ENCODE assay signal across 10 cellular contexts in genomic region chr6:259901-260508, GRCh38. TPM values are rescaled to one million over a fixed set of nuclear protein-coding genes. Genes with fewer than 3 reads are reported as not detected.
A peak's percentile ranks its signal among the peaks of the same experiment; 100 is the strongest.
DNase-seq lines count a peak whose midpoint lies in the region; ATAC-seq and TF ChIP-seq lines count a peak whose summit lies in the region.
"Had no signal": no experiment of that assay in that cellular context is flagged by ENCODE, and none has a peak within 500 bp of the region (broad histone marks: within the 10 kb centered on the region; RNA-seq: fewer than 3 reads in every experiment).

No MANE protein-coding gene starts in this region.

- H2AFZ ChIP-seq in Loucy (ENCODE audit: low read length), result peak overlapping the region; percentile 67
- H2AFZ ChIP-seq: GM23338 had no signal

- H3K4me1 Mint-ChIP-seq in stimulated activated naive CD8-positive, alpha-beta T cell treated with anti-CD3 and anti-CD28 coated beads, Interleukin-15, Interleukin-2, amounts not matched to agents 100 ng/mL and 50 ng/mL, for 24 hours (ENCODE audit: low read depth), result peaks cover 50% of the 10 kb centered on the region
- H3K4me1 Mint-ChIP-seq: GM23338 had no signal

- peak overlapping the region; percentile 36 for H3K9ac ChIP-seq in Loucy (ENCODE audit: low read depth, low read length, poor library complexity, severe bottlenecking)

- no peak for TF ChIP-seq CTCF in Loucy (conservative IDR thresholded peaks at IDR 0.05; ENCODE audit: low read length)
- no peak for TF ChIP-seq CTCF in omental fat pad (IDR thresholded peaks at IDR 0.05)

- no peak for DNase-seq in stimulated activated naive CD8-positive, alpha-beta T cell treated with anti-CD3 and anti-CD28 coated beads, Interleukin-15, Interleukin-2, amounts not matched to agents 100 U/mL and 50 U/mL, for 24 hours
- no peak for DNase-seq in stimulated activated CD8-positive, alpha-beta memory T cell treated with anti-CD3 and anti-CD28 coated beads, Interleukin-4, amount 100 ng/mL, for 48 hours
- no peak for DNase-seq in omental fat pad (ENCODE audit: low spot score)
- DNase-seq in AML-193 (lab: John Stamatoyannopoulos, UW), result no peak
- no peak for DNase-seq in cerebellar nuclear complex (lab: John Stamatoyannopoulos, UW)
- DNase-seq: NCI-H187 had no signal

- H3K79me2 ChIP-seq in Loucy (ENCODE audit: insufficient read depth, low read length), result no peaks in the 10 kb centered on the region

- no peak for ATAC-seq in stimulated activated naive CD8-positive, alpha-beta T cell treated with anti-CD3 and anti-CD28 coated beads, Interleukin-15, Interleukin-2, amounts not matched to agents 100 U/mL and 50 U/mL, for 24 hours
- ATAC-seq in HG02678 (IDR thresholded peaks at IDR 0.05; ENCODE audit: unreplicated experiment), result peak; percentile 80
- ATAC-seq in omental fat pad (ENCODE audit: low FRiP score), result no peak
- ATAC-seq: GM23338 had no signal

- H3K36me3 ChIP-seq in Loucy (ENCODE audit: insufficient read depth, low read length), result no peaks in the 10 kb centered on the region

- no peaks in the 10 kb centered on the region for H3K36me3 Mint-ChIP-seq in stimulated activated naive CD8-positive, alpha-beta T cell treated with anti-CD3 and anti-CD28 coated beads, Interleukin-15, Interleukin-2, amounts not matched to agents 100 ng/mL and 50 ng/mL, for 24 hours (ENCODE audit: low read depth)

- H3K9me2 ChIP-seq in Loucy (replicated peaks; ENCODE audit: low read depth, low read length), result no peaks in the 10 kb centered on the region

- no peaks in the 10 kb centered on the region for H3K9me3 Mint-ChIP-seq in stimulated activated naive CD8-positive, alpha-beta T cell treated with anti-CD3 and anti-CD28 coated beads, Interleukin-15, Interleukin-2, amounts not matched to agents 100 ng/mL and 50 ng/mL, for 24 hours

- peak overlapping the region; percentile 47 for H3K4me3 Mint-ChIP-seq in stimulated activated naive CD8-positive, alpha-beta T cell treated with anti-CD3 and anti-CD28 coated beads, Interleukin-15, Interleukin-2, amounts not matched to agents 100 ng/mL and 50 ng/mL, for 24 hours
- H3K4me3 Mint-ChIP-seq: GM23338 had no signal

- H3K4me2 ChIP-seq in Loucy (ENCODE audit: low read depth, low read length, poor library complexity, severe bottlenecking), result peak overlapping the region; percentile 65
- H3K4me2 ChIP-seq: GM23338 had no signal

- H3K4me3 ChIP-seq in Loucy (ENCODE audit: low read length, poor library complexity, severe bottlenecking), result peak overlapping the region; percentile 61
- H3K4me3 ChIP-seq: GM23338 had no signal

- no peaks in the 10 kb centered on the region for H3K9me3 ChIP-seq in Loucy (ENCODE audit: insufficient read depth, low read depth, low read length)

- H3K4me1 ChIP-seq in Loucy (ENCODE audit: insufficient read depth, low read length, poor library complexity, severe bottlenecking), result peaks cover 47% of the 10 kb centered on the region

- no peaks in the 10 kb centered on the region for H3K27me3 ChIP-seq in Loucy (ENCODE audit: insufficient read depth, low read length, poor library complexity, severe bottlenecking)

- no peaks in the 10 kb centered on the region for H4K20me1 ChIP-seq in Loucy (ENCODE audit: insufficient read depth, low read length, poor library complexity, severe bottlenecking)

- H3F3A ChIP-seq in Loucy (ENCODE audit: low read depth), result no peaks in the 10 kb centered on the region

- no peak overlapping the region for H3K27ac Mint-ChIP-seq in stimulated activated naive CD8-positive, alpha-beta T cell treated with anti-CD3 and anti-CD28 coated beads, Interleukin-15, Interleukin-2, amounts not matched to agents 100 ng/mL and 50 ng/mL, for 24 hours
- H3K27ac Mint-ChIP-seq: GM23338 had no signal

- no peaks in the 10 kb centered on the region for H3K27me3 Mint-ChIP-seq in stimulated activated naive CD8-positive, alpha-beta T cell treated with anti-CD3 and anti-CD28 coated beads, Interleukin-15, Interleukin-2, amounts not matched to agents 100 ng/mL and 50 ng/mL, for 24 hours

RNA-seq across cellular contexts. Expression of gene DUSP22, which starts 32.3 kb away (rescaled TPM):
- 10 to 100 TPM; 47.4 to 93.6 (median 65.4) TPM for total RNA-seq in omental fat pad
